In the genomic region with DNA sequence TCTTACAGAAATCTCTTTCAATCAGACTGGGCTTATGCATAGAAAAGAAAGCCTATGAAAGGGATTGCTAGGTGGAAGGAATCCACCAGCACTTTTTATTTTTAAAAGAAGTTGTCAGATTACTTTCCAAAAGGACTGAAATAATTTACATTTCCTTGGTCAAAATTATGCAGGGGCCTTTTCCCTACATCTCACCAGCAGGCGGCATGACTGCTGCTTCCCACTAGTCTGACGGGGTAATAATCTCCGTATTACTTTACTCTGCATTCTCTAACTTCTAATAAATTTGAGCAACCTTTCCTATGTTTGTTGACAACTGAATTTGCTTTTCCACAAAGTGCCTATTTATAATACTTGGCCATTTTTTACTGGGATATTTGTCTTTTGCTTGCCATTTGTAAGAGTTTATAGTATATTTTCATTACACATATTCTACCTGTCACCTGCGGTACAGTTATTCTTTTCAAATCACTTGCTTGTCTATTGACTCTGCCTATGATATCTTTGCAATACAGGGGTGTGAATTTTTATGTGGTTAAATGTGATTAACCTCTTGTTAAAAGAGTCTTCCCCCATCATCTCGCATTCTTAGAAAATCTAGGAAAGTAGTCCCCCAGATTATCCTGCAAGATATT, we compare ENCODE assay signal across 9 cellular contexts. TPM values are rescaled to one million over a fixed set of nuclear protein-coding genes. Genes with fewer than 3 reads are reported as not detected.
DNase-seq lines count a peak whose midpoint lies in the region; ATAC-seq and TF ChIP-seq lines count a peak whose summit lies in the region.
"Had no signal": no experiment of that assay in that cellular context is flagged by ENCODE, and none has a peak within 500 bp of the region (broad histone marks: within the 10 kb centered on the region; RNA-seq: fewer than 3 reads in every experiment).

No MANE protein-coding gene starts in this region.

- DNase-seq in cardiac muscle cell (ENCODE audit: low read depth in 1 of 2, low spot score in 1 of 2) (peak; percentile 26 to 38), cardiac septum (ENCODE audit: low spot score) (no peak), NCI-H460 (ENCODE audit: extremely low read depth, low read depth) (peak; percentile 5), erythroblast (lab: John Stamatoyannopoulos, UW) (peak; percentile 25 to 48), testis (peak; percentile 58), NCI-H146 treated with DMSO at 0.1 percent for 48 hours (lab: John Stamatoyannopoulos, UW; ENCODE audit: unreplicated experiment) (no peak), NCI-H187 (lab: John Stamatoyannopoulos, UW) (no peak)

- H3K9me3 ChIP-seq in cardiac muscle cell (ENCODE audit: low read depth) (no peaks in the 10 kb centered on the region), testis (no peaks in the 10 kb centered on the region)
- H3K9me3 ChIP-seq: neutrophil had no signal

- TF ChIP-seq POLR2A in erythroblast (IDR thresholded peaks at IDR 0.05; ENCODE audit: low read length) = no peak
- no peak for TF ChIP-seq POLR2A in testis (IDR thresholded peaks at IDR 0.05)

- no peak for ATAC-seq in HG02885 (IDR thresholded peaks at IDR 0.05; ENCODE audit: poor library complexity, unreplicated experiment)

- TF ChIP-seq CTCF in cardiac muscle cell (IDR thresholded peaks at IDR 0.05; ENCODE audit: low read depth, low read length) = peak; percentile 80
- TF ChIP-seq CTCF in testis (IDR thresholded peaks at IDR 0.05) = peak; percentile 53 to 59 (median 53)

- no peaks in the 10 kb centered on the region for H3K36me3 ChIP-seq in cardiac muscle cell
- no peaks in the 10 kb centered on the region for H3K36me3 ChIP-seq in testis (ENCODE audit: low read depth, missing control alignments)
- H3K36me3 ChIP-seq: neutrophil had no signal

- intact Hi-C loops in cardiac septum (cut with DNase I) (loop anchor here (5.0 kb wide), 3 partner anchors 168 to 988 kb away; partner anchors contain the start of gene GALNT18), testis (cut with DNase I; ENCODE audit: low total_unique reads) (loop anchor here (5.0 kb wide), 2 partner anchors 753 to 858 kb away; no protein-coding TSS in a partner anchor)

- no peak overlapping the region for H3K4me3 ChIP-seq in cardiac muscle cell
- H3K4me3 ChIP-seq in testis = no peak overlapping the region

- WGBS in testis, 2 donors = 64 to 80% methylated on average over 5 of the region's 5 CpGs

- H3K27me3 ChIP-seq in cardiac muscle cell (peaks cover 14% of the 10 kb centered on the region), testis (no peaks in the 10 kb centered on the region)

- H3K27ac ChIP-seq in cardiac muscle cell (no peak overlapping the region), testis (no peak overlapping the region)
- H3K27ac ChIP-seq: neutrophil had no signal

- no peaks in the 10 kb centered on the region for H3K4me1 ChIP-seq in cardiac muscle cell (ENCODE audit: low read depth)
- no peaks in the 10 kb centered on the region for H3K4me1 ChIP-seq in testis

RNA-seq across cellular contexts. Expression of gene USP47, which starts 51.9 kb away (rescaled TPM):
- 50.4 and 59.6 TPM in 2 replicates for total RNA-seq in cardiac muscle cell
- 46.6 and 72.3 TPM in 2 replicates for polyA plus RNA-seq in cardiac muscle cell
- 61.6 TPM for total RNA-seq in cardiac septum
- total RNA-seq in NCI-H460 (2014; rRNA removed; shearing (Covaris generic)) = 27.0 and 33.5 TPM in 2 replicates
- polyA plus RNA-seq in NCI-H460 (2014; cell fraction: nucleus; rRNA removed) = 20.5 and 21.9 TPM in 2 replicates
- total RNA-seq in testis = 100 to 1,000 TPM; 102 to 111 TPM
- 35.1 TPM for polyA plus RNA-seq in testis (ENCODE audit: insufficient read depth, low read depth, low replicate concordance)

Comparison
In these comparisons a context has a peak if more than half of its experiments do, and no peak if none do; other contexts are left out.
1. DNase-seq: peak in cardiac muscle cell (2 of 2), NCI-H460 (single experiment), erythroblast (2 of 2) and testis (single experiment); none in cardiac septum (single experiment), NCI-H146 treated with DMSO at 0.1 percent for 48 hours (single experiment) and NCI-H187 (0 of 2).